In the genomic region with DNA sequence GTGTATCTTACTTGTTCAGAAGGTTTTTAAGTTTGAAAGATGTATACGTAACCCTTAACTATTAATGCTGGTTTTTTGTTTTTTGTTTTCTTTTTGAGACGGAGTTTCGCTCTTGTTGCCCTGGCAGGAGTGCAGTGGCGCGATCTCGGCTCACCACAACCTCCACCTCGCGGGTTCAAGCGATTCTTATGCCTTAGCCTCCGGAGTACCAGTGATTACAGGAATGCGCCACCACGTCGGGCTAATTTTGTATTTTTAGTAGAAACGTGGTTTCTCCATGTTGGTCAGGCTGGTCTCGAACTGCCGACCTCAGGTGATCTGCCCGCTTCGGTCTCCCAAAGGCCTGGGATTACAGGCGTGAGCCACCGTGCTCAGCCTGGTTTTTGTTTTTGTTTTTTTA, we compare ENCODE assay signal across 11 cellular contexts. TPM values are rescaled to one million over a fixed set of nuclear protein-coding genes. Genes with fewer than 3 reads are reported as not detected.
DNase-seq lines count a peak whose midpoint lies in the region; ATAC-seq and TF ChIP-seq lines count a peak whose summit lies in the region.
"Not testable (repeated sequence)": the region's sequence is repeated elsewhere in the genome, so short reads cannot be mapped to it uniquely, and the experiment has no call there.
"Had no signal": no experiment of that assay in that cellular context is flagged by ENCODE, and none has a peak within 500 bp of the region (broad histone marks: within the 10 kb centered on the region; RNA-seq: fewer than 3 reads in every experiment).

No MANE protein-coding gene starts in this region.

- POLR2A ChIA-PET in activated CD4-positive, alpha-beta T cell treated with anti-CD3 and anti-CD28 coated beads, Interleukin-2, amount 10 ng/mL, durations not matched to agents 7 days and 5 days (lab: Charles Lee) = not testable (repeated sequence)

- not testable (repeated sequence) for H3K27me3 Mint-ChIP-seq in CD14-positive monocyte (ENCODE audit: low read depth in 3 of 3); activated CD4-positive, alpha-beta T cell treated with anti-CD3 and anti-CD28 coated beads, Interleukin-2, amount 10 ng/mL, durations not matched to agents 7 days and 5 days; endodermal cell (ENCODE audit: insufficient read depth)

- H3K14ac ChIP-seq in neuronal stem cell (ENCODE audit: low read length) = not testable (repeated sequence)

- peaks cover 34% of the 10 kb centered on the region for H3K36me3 ChIP-seq in endodermal cell (ENCODE audit: control insufficient read depth, insufficient read depth, low read length)
- H3K36me3 ChIP-seq in neuronal stem cell (replicated peaks in 1 of 2; ENCODE audit: control insufficient read depth in 2 of 2, insufficient read depth in 2 of 2, low read length in 2 of 2); upper lobe of right lung: not testable (repeated sequence)

- not testable (repeated sequence) for H3K9me3 ChIP-seq in endodermal cell (ENCODE audit: control insufficient read depth, low read length); neuronal stem cell (replicated peaks in 1 of 2; ENCODE audit: control insufficient read depth in 2 of 2, insufficient read depth in 1 of 2, low read depth in 1 of 2, low read length in 2 of 2); upper lobe of right lung

- TF ChIP-seq CTCF in CD14-positive monocyte (IDR thresholded peaks at IDR 0.05); LNCaP clone FGC (IDR thresholded peaks at IDR 0.05; ENCODE audit: control insufficient read depth, extremely low read depth, insufficient read depth); endodermal cell (conservative IDR thresholded peaks at IDR 0.05); upper lobe of right lung (IDR thresholded peaks at IDR 0.05): not testable (repeated sequence)

- not testable (repeated sequence) for H4K91ac ChIP-seq in neuronal stem cell (ENCODE audit: low read depth, low read length, poor library complexity)

- ATAC-seq in activated naive CD4-positive, alpha-beta T cell treated with anti-CD3 and anti-CD28 coated beads, Interleukin-2, amount 50 U/mL, for 72 hours; upper lobe of right lung: not testable (repeated sequence)

- peak overlapping the region; percentile 33 for H3K4me2 ChIP-seq in neuronal stem cell (ENCODE audit: insufficient read depth, low read length, poor library complexity, severe bottlenecking)

- not testable (repeated sequence) for H2AFZ ChIP-seq in neuronal stem cell (ENCODE audit: low read length)

- H3K4me3 Mint-ChIP-seq in CD14-positive monocyte = peak overlapping the region; percentile 93 to 98
- peak overlapping the region; percentile 99 for H3K4me3 Mint-ChIP-seq in activated CD4-positive, alpha-beta T cell treated with anti-CD3 and anti-CD28 coated beads, Interleukin-2, amount 10 ng/mL, durations not matched to agents 7 days and 5 days
- H3K4me3 Mint-ChIP-seq in endodermal cell = not testable (repeated sequence)

- H2BK5ac ChIP-seq in neuronal stem cell (ENCODE audit: low read length) = not testable (repeated sequence)

- H3K9me3 Mint-ChIP-seq in CD14-positive monocyte; activated CD4-positive, alpha-beta T cell treated with anti-CD3 and anti-CD28 coated beads, Interleukin-2, amount 10 ng/mL, durations not matched to agents 7 days and 5 days; activated naive CD4-positive, alpha-beta T cell treated with anti-CD3 and anti-CD28 coated beads, Interleukin-2, amount 50 U/mL, for 72 hours; endodermal cell: not testable (repeated sequence)

- H3K79me1 ChIP-seq in neuronal stem cell (ENCODE audit: low read depth, low read length) = not testable (repeated sequence)

- not testable (repeated sequence) for H2BK120ac ChIP-seq in neuronal stem cell (ENCODE audit: low read depth, low read length)

- H3K27ac Mint-ChIP-seq in CD14-positive monocyte = peak overlapping the region in 1 of 7 donors; percentile 21
- H3K27ac Mint-ChIP-seq in activated CD4-positive, alpha-beta T cell treated with anti-CD3 and anti-CD28 coated beads, Interleukin-2, amount 10 ng/mL, durations not matched to agents 7 days and 5 days = peak overlapping the region; percentile 100
- H3K27ac Mint-ChIP-seq in activated naive CD4-positive, alpha-beta T cell treated with anti-CD3 and anti-CD28 coated beads, Interleukin-2, amount 50 U/mL, for 72 hours = peak overlapping the region; percentile 91 to 97
- not testable (repeated sequence) for H3K27ac Mint-ChIP-seq in endodermal cell

- H3K27me3 ChIP-seq in endodermal cell (ENCODE audit: control insufficient read depth, insufficient read depth, low read length, poor library complexity, severe bottlenecking); neuronal stem cell (ENCODE audit: control insufficient read depth in 3 of 3, insufficient read depth in 3 of 3, low read depth in 1 of 3, low read length in 3 of 3); upper lobe of right lung: not testable (repeated sequence)

- not testable (repeated sequence) for H3K4ac ChIP-seq in neuronal stem cell (ENCODE audit: low read length)

- not testable (repeated sequence) for H4K8ac ChIP-seq in neuronal stem cell (ENCODE audit: low read depth, low read length)

- H3K27ac ChIP-seq in endodermal cell (ENCODE audit: low read depth, low read length); neuronal stem cell (replicated peaks; ENCODE audit: low read length): not testable (repeated sequence)
- H3K27ac ChIP-seq in upper lobe of right lung = peak overlapping the region; percentile 86

- CTCF ChIA-PET in activated CD4-positive, alpha-beta T cell treated with anti-CD3 and anti-CD28 coated beads, Interleukin-2, amount 10 ng/mL, durations not matched to agents 7 days and 5 days (lab: Charles Lee) = not testable (repeated sequence)

- peak overlapping the region; percentile 90 for H3K4me3 ChIP-seq in LNCaP clone FGC (ENCODE audit: low read depth, low read length)
- H3K4me3 ChIP-seq in endodermal cell (ENCODE audit: low read length) = peak overlapping the region; percentile 93
- peak overlapping the region; percentile 92 for H3K4me3 ChIP-seq in iPS-11a (ENCODE audit: low read depth, low read length)
- not testable (repeated sequence) for H3K4me3 ChIP-seq in neuronal stem cell (ENCODE audit: low read length in 2 of 2)
- H3K4me3 ChIP-seq in upper lobe of right lung = peak overlapping the region; percentile 69

- H2AK5ac ChIP-seq in neuronal stem cell (ENCODE audit: low read depth, low read length) = not testable (repeated sequence)

- intact Hi-C loops in CD14-positive monocyte (cut with micrococcal nuclease); upper lobe of right lung (cut with DNase I): not testable (repeated sequence)

- peak overlapping the region; percentile 92 for H3K9ac ChIP-seq in endodermal cell (ENCODE audit: extremely low read depth, low read length, poor library complexity, severe bottlenecking)
- not testable (repeated sequence) for H3K9ac ChIP-seq in neuronal stem cell (ENCODE audit: low read depth, low read length, poor library complexity)

- peaks cover 11% of the 10 kb centered on the region for H3K4me1 Mint-ChIP-seq in CD14-positive monocyte
- peaks cover 22% of the 10 kb centered on the region for H3K4me1 Mint-ChIP-seq in activated CD4-positive, alpha-beta T cell treated with anti-CD3 and anti-CD28 coated beads, Interleukin-2, amount 10 ng/mL, durations not matched to agents 7 days and 5 days
- H3K4me1 Mint-ChIP-seq in endodermal cell = not testable (repeated sequence)

- H3K18ac ChIP-seq in neuronal stem cell (ENCODE audit: low read length) = not testable (repeated sequence)

- H2BK12ac ChIP-seq in neuronal stem cell (ENCODE audit: low read length) = not testable (repeated sequence)

- not testable (repeated sequence) for H2BK15ac ChIP-seq in neuronal stem cell (ENCODE audit: low read length)

- H3K4me1 ChIP-seq in endodermal cell (ENCODE audit: control insufficient read depth, insufficient read depth, low read length); neuronal stem cell (ENCODE audit: control insufficient read depth in 2 of 2, insufficient read depth in 1 of 2, low read depth in 1 of 2, low read length in 2 of 2); upper lobe of right lung: not testable (repeated sequence)

- not testable (repeated sequence) for H3K36me3 Mint-ChIP-seq in CD14-positive monocyte; endodermal cell (ENCODE audit: low read depth)
- H3K36me3 Mint-ChIP-seq in activated CD4-positive, alpha-beta T cell treated with anti-CD3 and anti-CD28 coated beads, Interleukin-2, amount 10 ng/mL, durations not matched to agents 7 days and 5 days (ENCODE audit: low read depth) = peaks cover 31% of the 10 kb centered on the region
- H3K36me3 Mint-ChIP-seq in activated naive CD4-positive, alpha-beta T cell treated with anti-CD3 and anti-CD28 coated beads, Interleukin-2, amount 50 U/mL, for 72 hours = peaks cover 6 to 21% of the 10 kb centered on the region in 2 donors

- DNase-seq in CD14-positive monocyte (ENCODE audit: low spot score); LNCaP clone FGC (ENCODE audit: low read depth); activated naive CD4-positive, alpha-beta T cell treated with anti-CD3 and anti-CD28 coated beads, Interleukin-2, amount 50 U/mL, for 72 hours (ENCODE audit: low spot score in 2 of 2); endodermal cell; neuronal stem cell (ENCODE audit: low spot score); upper lobe of right lung: not testable (repeated sequence)
- DNase-seq in activated CD4-positive, alpha-beta T cell treated with anti-CD3 and anti-CD28 coated beads, Interleukin-2, amount 10 ng/mL, durations not matched to agents 7 days and 5 days = peak; percentile 8

- not testable (repeated sequence) for H3K23ac ChIP-seq in neuronal stem cell (ENCODE audit: low read depth, low read length, poor library complexity)

- 10% methylated on average over 20 of the region's 20 CpGs; no CpG with 5 or more reads in 1 of the 2 experiments for WGBS in endodermal cell (ENCODE audit: insufficient coverage in 1 of 2, insufficient read length in 1 of 2), 2 experiments
- no CpG with 5 or more reads among the region's 20 CpGs for WGBS in neuronal stem cell (ENCODE audit: extremely low coverage in 2 of 2, insufficient read length in 2 of 2, insufficient replicate concordance in 1 of 2), 2 donors

RNA-seq across cellular contexts. Expression of a gene that starts 37.2 kb away (rescaled TPM):
- polyA plus RNA-seq in CD14-positive monocyte = not detected
- total RNA-seq in activated CD4-positive, alpha-beta T cell treated with anti-CD3 and anti-CD28 coated beads, Interleukin-2, amount 10 ng/mL, durations not matched to agents 7 days and 5 days = 10 to 100 TPM; 22.8 to 25.6 TPM
- 10 to 100 TPM; 14.7 to 20.4 TPM for total RNA-seq in activated naive CD4-positive, alpha-beta T cell treated with anti-CD3 and anti-CD28 coated beads, Interleukin-2, amount 50 U/mL, for 72 hours
- total RNA-seq in endodermal cell = 10 to 100 TPM in 1 of 2 donors, not detected in 1; 44.1 TPM
- 25.2 TPM for polyA plus RNA-seq in endodermal cell (2013, experiment 1 of 2)
- 24.0 TPM for polyA plus RNA-seq in endodermal cell (2013, experiment 2 of 2)
- polyA plus RNA-seq in neuronal stem cell (2013, experiment 1 of 2) = 14.6 TPM
- polyA plus RNA-seq in neuronal stem cell (2013, experiment 2 of 2) = 15.7 TPM
- total RNA-seq in upper lobe of right lung = 19.9 TPM
- total RNA-seq: Calu3, RPMI7951, uterus had no signal
